In the genomic region with DNA sequence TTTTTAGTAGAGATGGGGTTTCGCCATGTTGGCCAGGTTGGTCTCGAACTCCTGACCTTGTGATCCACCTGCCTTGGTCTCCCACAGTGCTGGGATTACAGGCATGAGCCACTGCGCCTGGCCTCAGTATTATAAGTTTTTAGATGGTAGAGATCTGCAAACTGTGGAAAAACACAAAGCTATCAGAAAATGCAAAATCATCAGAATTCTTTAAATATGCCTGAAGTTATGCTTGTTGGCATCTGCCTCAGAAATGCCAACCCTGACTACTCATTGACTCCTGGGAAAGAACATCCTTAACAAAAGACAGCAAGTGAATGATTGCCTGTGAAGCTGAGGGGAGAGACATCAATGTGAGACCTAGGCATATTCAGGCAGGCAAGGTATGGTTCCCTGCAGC, we compare ENCODE assay signal across 40 cellular contexts.
"Had no signal": no experiment of that assay in that cellular context is flagged by ENCODE, and none has a peak within 500 bp of the region (broad histone marks: within the 10 kb centered on the region; RNA-seq: fewer than 3 reads in every experiment).

No MANE protein-coding gene starts in this region.

- H3K36me3 Mint-ChIP-seq: activated CD8-positive, alpha-beta memory T cell treated with anti-CD3 and anti-CD28 coated beads, Interleukin-2, amount 10 ng/mL, durations not matched to agents 7 days and 5 days; activated naive CD4-positive, alpha-beta T cell treated with anti-CD3 and anti-CD28 coated beads, Interleukin-2, amount 10 ng/mL, durations not matched to agents 7 days and 5 days; activated naive CD4-positive, alpha-beta T cell treated with anti-CD3 and anti-CD28 coated beads, Interleukin-2, amount 50 U/mL, for 24 hours; activated naive CD8-positive, alpha-beta T cell; activated naive CD8-positive, alpha-beta T cell treated with anti-CD3 and anti-CD28 coated beads, Interleukin-2, amount 10 ng/mL, durations not matched to agents 7 days and 5 days; brain had no signal

- H3K4me3 Mint-ChIP-seq: activated CD4-positive, alpha-beta memory T cell treated with anti-CD3 and anti-CD28 coated beads, Interleukin-2, amount 10 ng/mL, durations not matched to agents 7 days and 5 days; activated CD4-positive, alpha-beta T cell treated with anti-CD3 and anti-CD28 coated beads for 36 hours; activated CD4-positive, alpha-beta T cell treated with anti-CD3 and anti-CD28 coated beads, Interleukin-2, amount 10 ng/mL, durations not matched to agents 7 days and 5 days; activated CD8-positive, alpha-beta memory T cell treated with anti-CD3 and anti-CD28 coated beads, Interleukin-2, amount 10 ng/mL, durations not matched to agents 7 days and 5 days; activated CD8-positive, alpha-beta T cell treated with anti-CD3 and anti-CD28 coated beads, Interleukin-2, amount 10 ng/mL, durations not matched to agents 7 days and 5 days; activated naive CD4-positive, alpha-beta T cell treated with anti-CD3 and anti-CD28 coated beads, Interleukin-2, amount 10 ng/mL, durations not matched to agents 7 days and 5 days; activated naive CD4-positive, alpha-beta T cell treated with anti-CD3 and anti-CD28 coated beads, Interleukin-2, amount 50 U/mL, for 24 hours; activated naive CD8-positive, alpha-beta T cell; activated naive CD8-positive, alpha-beta T cell treated with anti-CD3 and anti-CD28 coated beads, Interleukin-2, amount 10 ng/mL, durations not matched to agents 7 days and 5 days; activated naive CD8-positive, alpha-beta T cell treated with anti-CD3 and anti-CD28 coated beads, Interleukin-2, amount 50 U/mL, for 24 hours; activated T-cell treated with anti-CD3 and anti-CD28 coated beads, Interleukin-2, amount 50 U/mL, for 24 hours; brain; central memory CD8-positive, alpha-beta T cell; T-helper 1 cell treated with Interleukin-12 subunit alpha and Interleukin-12 subunit beta and Interleukin-4 antibody, amounts not matched to agents 30 μg/mL and 1 μg/mL, for 36 hours; T-helper 2 cell treated with Interferon-gamma antibody and Interleukin-4, amounts not matched to agents 5 μg/mL and 100 μg/mL, for 36 hours; WTC11 had no signal

- H3K9me3 Mint-ChIP-seq: activated naive CD4-positive, alpha-beta T cell treated with anti-CD3 and anti-CD28 coated beads, Interleukin-2, amount 50 U/mL, for 24 hours had no signal

- H3K4me1 Mint-ChIP-seq: activated CD4-positive, alpha-beta memory T cell treated with anti-CD3 and anti-CD28 coated beads, Interleukin-2, amount 10 ng/mL, durations not matched to agents 7 days and 5 days; activated CD4-positive, alpha-beta T cell treated with anti-CD3 and anti-CD28 coated beads for 36 hours; activated CD4-positive, alpha-beta T cell treated with anti-CD3 and anti-CD28 coated beads, Interleukin-2, amount 10 ng/mL, durations not matched to agents 7 days and 5 days; activated CD8-positive, alpha-beta memory T cell treated with anti-CD3 and anti-CD28 coated beads, Interleukin-2, amount 10 ng/mL, durations not matched to agents 7 days and 5 days; activated naive CD4-positive, alpha-beta T cell treated with anti-CD3 and anti-CD28 coated beads, Interleukin-2, amount 10 ng/mL, durations not matched to agents 7 days and 5 days; activated naive CD4-positive, alpha-beta T cell treated with anti-CD3 and anti-CD28 coated beads, Interleukin-2, amount 50 U/mL, for 24 hours; activated naive CD8-positive, alpha-beta T cell treated with anti-CD3 and anti-CD28 coated beads, Interleukin-2, amount 50 U/mL, for 24 hours; central memory CD8-positive, alpha-beta T cell had no signal

- H3K27ac ChIP-seq: ascending aorta, cardiac muscle cell, WERI-Rb-1 had no signal

- DNase-seq: activated CD4-positive, alpha-beta memory T cell treated with anti-CD3 and anti-CD28 coated beads, Interleukin-2, amount 10 ng/mL, durations not matched to agents 7 days and 5 days; activated CD4-positive, alpha-beta T cell treated with anti-CD3 and anti-CD28 coated beads for 1 hour; activated CD4-positive, alpha-beta T cell treated with anti-CD3 and anti-CD28 coated beads for 36 hours; activated CD4-positive, alpha-beta T cell treated with anti-CD3 and anti-CD28 coated beads for 48 hours; activated CD4-positive, alpha-beta T cell treated with anti-CD3 and anti-CD28 coated beads, Interleukin-2, amount 10 ng/mL, durations not matched to agents 7 days and 5 days; activated CD4-positive, alpha-beta T cell treated with anti-CD3 and anti-CD28 coated beads, Interleukin-2, amount 50 U/mL, for 48 hours; activated CD4-positive, CD25-positive, alpha-beta regulatory T cell; activated CD8-positive, alpha-beta memory T cell treated with anti-CD3 and anti-CD28 coated beads for 24 hours; activated CD8-positive, alpha-beta memory T cell treated with anti-CD3 and anti-CD28 coated beads, Interleukin-2, amount 10 ng/mL, durations not matched to agents 7 days and 5 days; activated CD8-positive, alpha-beta memory T cell treated with anti-CD3 and anti-CD28 coated beads, Interleukin-2, amount 50 U/mL, for 48 hours; activated CD8-positive, alpha-beta T cell treated with anti-CD3 and anti-CD28 coated beads, Interleukin-2, amount 10 ng/mL, durations not matched to agents 7 days and 5 days; activated effector memory CD4-positive, alpha-beta T cell treated with Interleukin-2 at 50 U/mL for 16 hours; activated gamma-delta T cell; activated naive CD4-positive, alpha-beta T cell treated with anti-CD3 and anti-CD28 coated beads, Interleukin-2, amount 10 ng/mL, durations not matched to agents 7 days and 5 days; activated naive CD4-positive, alpha-beta T cell treated with Interleukin-2 at 50 U/mL for 16 hours; activated naive CD8-positive, alpha-beta T cell treated with anti-CD3 and anti-CD28 coated beads, Interleukin-2, amount 10 ng/mL, durations not matched to agents 7 days and 5 days; activated naive CD8-positive, alpha-beta T cell treated with anti-CD3 and anti-CD28 coated beads, Interleukin-2, amount 50 U/mL, for 24 hours; activated T-cell treated with anti-CD3 and anti-CD28 coated beads, Interleukin-2, amount 50 U/mL, for 24 hours; activated T-cell treated with anti-CD3 and anti-CD28 coated beads, Interleukin-2, amount 50 U/mL, for 48 hours; amygdala; anterior cingulate cortex; caudate nucleus; cerebellar nuclear complex; T-helper 1 cell; T-helper 2 cell; T-helper 9 cell; WERI-Rb-1 had no signal

- H3K27ac Mint-ChIP-seq: activated CD4-positive, alpha-beta memory T cell treated with anti-CD3 and anti-CD28 coated beads, Interleukin-2, amount 10 ng/mL, durations not matched to agents 7 days and 5 days; activated CD4-positive, alpha-beta T cell treated with anti-CD3 and anti-CD28 coated beads for 36 hours; activated CD4-positive, alpha-beta T cell treated with anti-CD3 and anti-CD28 coated beads, Interleukin-2, amount 10 ng/mL, durations not matched to agents 7 days and 5 days; activated CD8-positive, alpha-beta memory T cell treated with anti-CD3 and anti-CD28 coated beads, Interleukin-2, amount 10 ng/mL, durations not matched to agents 7 days and 5 days; activated CD8-positive, alpha-beta T cell treated with anti-CD3 and anti-CD28 coated beads, Interleukin-2, amount 10 ng/mL, durations not matched to agents 7 days and 5 days; activated naive CD4-positive, alpha-beta T cell treated with anti-CD3 and anti-CD28 coated beads, Interleukin-2, amount 10 ng/mL, durations not matched to agents 7 days and 5 days; activated naive CD4-positive, alpha-beta T cell treated with anti-CD3 and anti-CD28 coated beads, Interleukin-2, amount 50 U/mL, for 24 hours; activated naive CD8-positive, alpha-beta T cell; activated naive CD8-positive, alpha-beta T cell treated with anti-CD3 and anti-CD28 coated beads, Interleukin-2, amount 10 ng/mL, durations not matched to agents 7 days and 5 days; activated naive CD8-positive, alpha-beta T cell treated with anti-CD3 and anti-CD28 coated beads, Interleukin-2, amount 50 U/mL, for 24 hours; activated T-cell treated with anti-CD3 and anti-CD28 coated beads, Interleukin-2, amount 50 U/mL, for 24 hours; activated T-helper 2 cell treated with anti-CD3 and anti-CD28 coated beads, Interferon-gamma antibody, Interleukin-2, Interleukin-4, amounts not matched to agents 10 μg/mL and 5 μg/mL and 100 μg/mL, durations not matched to agents 14 hours and 24 hours and 36 hours; brain; T-helper 1 cell treated with Interleukin-12 subunit alpha and Interleukin-12 subunit beta and Interleukin-4 antibody, amounts not matched to agents 30 μg/mL and 1 μg/mL, for 36 hours; T-helper 2 cell treated with Interferon-gamma antibody and Interleukin-4, amounts not matched to agents 5 μg/mL and 100 μg/mL, for 36 hours; WTC11 had no signal

- H3K4me1 ChIP-seq: ascending aorta had no signal

- H3K27me3 Mint-ChIP-seq: central memory CD8-positive, alpha-beta T cell had no signal

- FAIRE-seq: bronchial epithelial cell, TTC549 had no signal

- H3K27me3 ChIP-seq: ascending aorta, cardiac muscle cell had no signal

- ATAC-seq: activated CD4-positive, alpha-beta T cell treated with anti-CD3 and anti-CD28 coated beads for 36 hours; activated CD4-positive, CD25-positive, alpha-beta regulatory T cell treated with anti-CD3 and anti-CD28 coated beads, Interleukin-2, amount 50 U/mL, for 24 hours; activated CD8-positive, alpha-beta memory T cell treated with anti-CD3 and anti-CD28 coated beads, Interleukin-2, amount 10 ng/mL, durations not matched to agents 7 days and 5 days; activated CD8-positive, alpha-beta T cell treated with anti-CD3 and anti-CD28 coated beads, Interleukin-2, amount 10 ng/mL, durations not matched to agents 7 days and 5 days; activated naive CD8-positive, alpha-beta T cell treated with anti-CD3 and anti-CD28 coated beads, Interleukin-2, amount 50 U/mL, for 24 hours; WTC11 had no signal

- H3K36me3 ChIP-seq: ascending aorta, cardiac muscle cell, WERI-Rb-1 had no signal

- H3K4me3 ChIP-seq: ascending aorta, cardiac muscle cell had no signal
